In genomic region chr22:19290400-19291217, GRCh38 we compare ENCODE assay signal across 8 cellular contexts. TPM values are rescaled to one million over a fixed set of nuclear protein-coding genes. Genes with fewer than 3 reads are reported as not detected.
A peak's percentile ranks its signal among the peaks of the same experiment; 100 is the strongest.
DNase-seq lines count a peak whose midpoint lies in the region; ATAC-seq lines count a peak whose summit lies in the region.

No MANE protein-coding gene starts in this region.

- no peak overlapping the region for H3K27ac ChIP-seq in mesendoderm (ENCODE audit: low read depth, low read length)
- H3K27ac ChIP-seq in aorta (ENCODE audit: low read depth in 1 of 2, low read length in 2 of 2): no peak overlapping the region

- H3K4me1 ChIP-seq in mesendoderm (ENCODE audit: control insufficient read depth, low read depth, low read length): no peaks in the 10 kb centered on the region
- H3K4me1 ChIP-seq in aorta (ENCODE audit: control insufficient read depth in 1 of 2, insufficient read depth in 2 of 2, low read length in 2 of 2): no peaks in the 10 kb centered on the region

- no CpG with 5 or more reads among the region's 27 CpGs for WGBS in mesendoderm (ENCODE audit: extremely low coverage, insufficient coverage, low lambda C conversion rate)
- WGBS in aorta, 2 donors: 12 to 14% methylated on average over 27 of the region's 27 CpGs

- peak overlapping the region; percentile 87 for H3K4me2 ChIP-seq in mesendoderm (ENCODE audit: low read length)

- peaks cover 37% of the 10 kb centered on the region for H3K27me3 Mint-ChIP-seq in central memory CD8-positive, alpha-beta T cell

- intact Hi-C loops in aorta (cut with DNase I): loop anchor here in 1 of 2 donors (2.0 to 10.0 kb wide), 2 partner anchors 112 to 184 kb away; partner anchors contain the start of genes CDC45, SLC25A1 and UFD1

- H3K36me3 ChIP-seq in mesendoderm (ENCODE audit: control insufficient read depth, insufficient read depth, low read length) (no peaks in the 10 kb centered on the region), aorta (ENCODE audit: control insufficient read depth in 1 of 2, insufficient read depth in 2 of 2, low read length in 1 of 2) (no peaks in the 10 kb centered on the region)

- ATAC-seq in central memory CD8-positive, alpha-beta T cell (replicated peaks; ENCODE audit: extremely low read depth, poor library complexity, severe bottlenecking): no peak
- ATAC-seq in aorta (ENCODE audit: low FRiP score) (no peak), HG02981 (IDR thresholded peaks at IDR 0.05; ENCODE audit: unreplicated experiment) (no peak), GM18870 (IDR thresholded peaks at IDR 0.05; ENCODE audit: unreplicated experiment) (no peak)

- H2AK5ac ChIP-seq in mesendoderm (ENCODE audit: low read length): no peak overlapping the region

- no peaks in the 10 kb centered on the region for H3K9me3 Mint-ChIP-seq in central memory CD8-positive, alpha-beta T cell

- no peaks in the 10 kb centered on the region for H3K79me2 ChIP-seq in mesendoderm (ENCODE audit: control insufficient read depth, insufficient read depth, low read length)

- H3K4ac ChIP-seq in mesendoderm (ENCODE audit: low read depth, low read length): no peak overlapping the region

- peak overlapping the region; percentile 88 for H3K56ac ChIP-seq in mesendoderm (ENCODE audit: low read length)

- peak; percentile 24 for DNase-seq in ELR (ENCODE audit: low read depth)
- peak; percentile 30 for DNase-seq in NAMALWA (ENCODE audit: low spot score)
- no peak for DNase-seq in central memory CD8-positive, alpha-beta T cell (ENCODE audit: low spot score in 2 of 2)
- DNase-seq in mesendoderm: no peak
- no peak for DNase-seq in aorta
- DNase-seq in DMS53 (lab: John Stamatoyannopoulos, UW): no peak

- no peak overlapping the region for H4K8ac ChIP-seq in mesendoderm (ENCODE audit: low read depth, low read length)

- H3K9ac ChIP-seq in mesendoderm (ENCODE audit: low read length): peak overlapping the region; percentile 83

- H3K18ac ChIP-seq in mesendoderm (ENCODE audit: low read length): no peak overlapping the region

- peaks cover 7% of the 10 kb centered on the region for H3K36me3 Mint-ChIP-seq in central memory CD8-positive, alpha-beta T cell (ENCODE audit: insufficient read depth)

- H3K4me3 Mint-ChIP-seq in central memory CD8-positive, alpha-beta T cell: peak overlapping the region; percentile 84

- peaks cover 24% of the 10 kb centered on the region for H3K4me1 Mint-ChIP-seq in central memory CD8-positive, alpha-beta T cell

- H2BK5ac ChIP-seq in mesendoderm (ENCODE audit: low read length): no peak overlapping the region

- H3K4me3 ChIP-seq in mesendoderm (ENCODE audit: low read length) (peak overlapping the region; percentile 77), aorta (ENCODE audit: low read length in 2 of 2) (peak overlapping the region; percentile 80 to 97)

- H3K27me3 ChIP-seq in mesendoderm (ENCODE audit: insufficient read depth, low read length, poor library complexity) (no peaks in the 10 kb centered on the region), aorta (ENCODE audit: control insufficient read depth in 1 of 2, insufficient read depth in 2 of 2, low read length in 1 of 2) (no peaks in the 10 kb centered on the region)

- peak overlapping the region; percentile 81 for H3K23ac ChIP-seq in mesendoderm (ENCODE audit: low read length)

- H3K27ac Mint-ChIP-seq in central memory CD8-positive, alpha-beta T cell (ENCODE audit: low read depth): peak overlapping the region; percentile 53

- no peaks in the 10 kb centered on the region for H3K9me3 ChIP-seq in aorta (ENCODE audit: control insufficient read depth, low read length)

- H2BK15ac ChIP-seq in mesendoderm (replicated peaks; ENCODE audit: low read depth): no peak overlapping the region

- H2BK120ac ChIP-seq in mesendoderm (ENCODE audit: low read depth, low read length): no peak overlapping the region

- H4K5ac ChIP-seq in mesendoderm (ENCODE audit: low read length): no peak overlapping the region

- H3K79me1 ChIP-seq in mesendoderm (ENCODE audit: low read length): no peaks in the 10 kb centered on the region

RNA-seq across cellular contexts. Expression of gene CLTCL1, which starts 0.9 kb away (rescaled TPM):
- polyA plus RNA-seq in mesendoderm (2013, experiment 1 of 2): 2.4 TPM
- 2.2 TPM for polyA plus RNA-seq in mesendoderm (2013, experiment 2 of 2)
- 1 to 10 TPM; 7.9 to 8.1 TPM for total RNA-seq in aorta
- polyA plus RNA-seq in aorta: 1 to 10 TPM in 1 of 2 donors, under 1 TPM in 1; 0.25 to 6.0 TPM

Comparison
In these comparisons a context has a peak if more than half of its experiments do, and no peak if none do; other contexts are left out.
1. DNase-seq: peak in ELR (single experiment) and NAMALWA (single experiment); none in central memory CD8-positive, alpha-beta T cell (0 of 2), mesendoderm (single experiment), aorta (0 of 2) and DMS53 (single experiment).